Comparison of ENCODE assay signal across 8 cellular contexts in the genomic region with DNA sequence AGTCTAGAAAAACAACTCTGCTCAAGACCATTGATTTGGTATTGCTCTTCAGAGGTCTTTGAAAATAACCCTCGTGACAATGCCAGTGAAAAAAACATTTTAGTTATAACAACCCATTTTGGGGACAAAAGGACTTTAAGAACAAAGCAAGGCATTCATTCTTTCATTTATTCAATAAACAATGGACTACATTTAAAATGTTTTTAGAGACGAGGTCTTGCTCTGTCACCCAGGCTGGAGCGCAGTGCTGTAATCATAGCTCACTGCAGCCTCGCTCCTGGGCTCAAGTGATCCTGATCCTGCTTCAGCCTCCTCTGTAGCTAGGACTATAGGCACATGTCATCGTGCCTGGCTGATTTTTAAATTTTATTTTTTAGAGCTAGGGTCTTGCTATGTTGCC.
"Had no signal": no experiment of that assay in that cellular context is flagged by ENCODE, and none has a peak within 500 bp of the region (broad histone marks: within the 10 kb centered on the region; RNA-seq: fewer than 3 reads in every experiment).

No MANE protein-coding gene starts in this region.

- DNase-seq: effector CD8-positive, alpha-beta T cell; mammary epithelial cell; occipital lobe; pancreas; psoas muscle; stimulated activated naive CD4-positive, alpha-beta T cell treated with Interleukin-2 at 50 U/mL for 16 hours; testis; upper lobe of right lung had no signal
